11 cellular contexts compared by ENCODE assay signal in genomic region chr4:132180020-132180427, GRCh38.
DNase-seq lines count a peak whose midpoint lies in the region; TF ChIP-seq lines count a peak whose summit lies in the region.
"Had no signal": no experiment of that assay in that cellular context is flagged by ENCODE, and none has a peak within 500 bp of the region (broad histone marks: within the 10 kb centered on the region; RNA-seq: fewer than 3 reads in every experiment).

No MANE protein-coding gene starts in this region.

- no peak overlapping the region for H3K27ac ChIP-seq in tibial artery

- H3K4me1 ChIP-seq in tibial artery, result no peaks in the 10 kb centered on the region

- TF ChIP-seq CTCF in AG04449 (IDR thresholded peaks at IDR 0.05; ENCODE audit: insufficient read depth, low read length, missing control alignments) (no peak), astrocyte of the cerebellum (IDR thresholded peaks at IDR 0.05; ENCODE audit: low read depth, low read length, missing control alignments) (no peak), foreskin fibroblast (IDR thresholded peaks at IDR 0.05; ENCODE audit: low read depth, low read length) (no peak), tibial artery (IDR thresholded peaks at IDR 0.05) (no peak)

- in situ Hi-C loops in astrocyte of the cerebellum (cut with HindIII; ENCODE audit: low sequenced_read_pairs), result no loop called here

- peaks cover 0 to 8% (median 0%) of the 10 kb centered on the region in 3 donors for H3K9me3 ChIP-seq in tibial artery

- no peak for TF ChIP-seq RAD21 in Ishikawa (IDR thresholded peaks at IDR 0.05; ENCODE audit: low read depth)

- POLR2A ChIA-PET in AG04449 (lab: Yijun Ruan, JAX), result no interaction called here

- TF ChIP-seq EP300 in Ishikawa (IDR thresholded peaks at IDR 0.05; ENCODE audit: borderline replicate concordance), result peak; percentile 21; the same call in 1 of the 2 replicates

- DNase-seq in AG04449 (ENCODE audit: low read depth, low spot score) (peak; percentile 40), astrocyte of the cerebellum (ENCODE audit: low read depth) (peak; percentile 78), foreskin fibroblast (peak; percentile 51 to 66), CD1c-positive myeloid dendritic cell (ENCODE audit: extremely low spot score) (no peak), NCI-H2196 (lab: John Stamatoyannopoulos, UW; ENCODE audit: unreplicated experiment) (no peak), tibial artery (no peak), GM03348 (ENCODE audit: low spot score) (no peak)
- DNase-seq: activated naive CD4-positive, alpha-beta T cell treated with anti-CD3 and anti-CD28 coated beads for 36 hours; NCI-H1105 treated with DMSO at 0.1 percent for 48 hours; stimulated activated CD4-positive, alpha-beta T cell treated with anti-CD3 and anti-CD28 coated beads, Interleukin-4, amount 100 ng/mL, for 4 hours had no signal

- H3K4me3 ChIP-seq in AG04449 (ENCODE audit: low read depth, low read length) (no peak overlapping the region), astrocyte of the cerebellum (ENCODE audit: low read depth, low read length) (no peak overlapping the region), foreskin fibroblast (ENCODE audit: low read depth in 1 of 2, low read length in 2 of 2) (no peak overlapping the region), tibial artery (no peak overlapping the region)

- intact Hi-C loops in tibial artery (cut with DNase I; ENCODE audit: low total_unique reads), result no loop called here

- H3K36me3 ChIP-seq in tibial artery, result no peaks in the 10 kb centered on the region

- CTCF ChIA-PET in AG04449 (lab: Yijun Ruan, JAX), result no interaction called here

- H3K27me3 ChIP-seq in tibial artery, result no peaks in the 10 kb centered on the region

TF ChIP-seq in Ishikawa, 13 proteins besides CTCF, POLR2A, EP300 and RAD21:
- TF ChIP-seq, protein P1, sequence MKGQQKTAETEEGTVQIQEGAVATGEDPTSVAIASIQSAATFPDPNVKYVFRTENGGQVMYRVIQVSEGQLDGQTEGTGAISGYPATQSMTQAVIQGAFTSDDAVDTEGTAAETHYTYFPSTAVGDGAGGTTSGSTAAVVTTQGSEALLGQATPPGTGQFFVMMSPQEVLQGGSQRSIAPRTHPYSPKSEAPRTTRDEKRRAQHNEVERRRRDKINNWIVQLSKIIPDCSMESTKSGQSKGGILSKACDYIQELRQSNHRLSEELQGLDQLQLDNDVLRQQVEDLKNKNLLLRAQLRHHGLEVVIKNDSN (IDR thresholded peaks at IDR 0.05), result no peak
- no peak for TF ChIP-seq EGR1 (IDR thresholded peaks at IDR 0.05)
- TF ChIP-seq TEAD4 (IDR thresholded peaks at IDR 0.05), result peak; percentile 63; the same call in 1 of the 2 replicates
- TF ChIP-seq REST (IDR thresholded peaks at IDR 0.05; ENCODE audit: low read depth), result no peak

Comparison
In these comparisons a context has a peak if more than half of its experiments do, and no peak if none do; other contexts are left out.
1. DNase-seq: peak in AG04449 (single experiment), astrocyte of the cerebellum (single experiment) and foreskin fibroblast (2 of 2); none in CD1c-positive myeloid dendritic cell (single experiment), NCI-H2196 (single experiment), tibial artery (0 of 2) and GM03348 (single experiment).